Comparison of ENCODE assay signal across 20 cellular contexts in genomic region chr7:105689093-105689819, GRCh38.
DNase-seq lines count a peak whose midpoint lies in the region; ATAC-seq and TF ChIP-seq lines count a peak whose summit lies in the region.
"Had no signal": no experiment of that assay in that cellular context is flagged by ENCODE, and none has a peak within 500 bp of the region (broad histone marks: within the 10 kb centered on the region; RNA-seq: fewer than 3 reads in every experiment).

No MANE protein-coding gene starts in this region.

- intact Hi-C loops in sigmoid colon (cut with DNase I), result no loop called here

- H3K9me3 ChIP-seq in iPS DF 6.9 (ENCODE audit: control insufficient read depth, insufficient read depth, low read length), result no peaks in the 10 kb centered on the region
- H3K9me3 ChIP-seq in sigmoid colon, result no peaks in the 10 kb centered on the region
- H3K9me3 ChIP-seq: right lobe of liver, transverse colon had no signal

- H3K27ac Mint-ChIP-seq in T-cell (peak overlapping the region; percentile 71 to 99), HFFc6 (no peak overlapping the region)

- peaks cover 12% of the 10 kb centered on the region; the same call in 1 of the 2 replicates for H3K4me1 ChIP-seq in iPS DF 6.9 (ENCODE audit: control insufficient read depth, insufficient read depth, low read length)
- peaks cover 0 to 22% (median 14%) of the 10 kb centered on the region in 4 donors for H3K4me1 ChIP-seq in sigmoid colon

- no peak overlapping the region for H3K27ac ChIP-seq in iPS DF 6.9 (ENCODE audit: low read length)
- no peak overlapping the region for H3K27ac ChIP-seq in sigmoid colon
- H3K27ac ChIP-seq: dorsolateral prefrontal cortex, HL-60, right lobe of liver had no signal

- H3K27me3 ChIP-seq in iPS DF 6.9 (ENCODE audit: control insufficient read depth, insufficient read depth, low read length), result no peaks in the 10 kb centered on the region
- H3K27me3 ChIP-seq in sigmoid colon, result no peaks in the 10 kb centered on the region
- H3K27me3 ChIP-seq: dorsolateral prefrontal cortex, right lobe of liver, transverse colon had no signal

- no peak for TF ChIP-seq CTCF in sigmoid colon (IDR thresholded peaks at IDR 0.05)
- no peak for TF ChIP-seq CTCF in HFFc6 (IDR thresholded peaks at IDR 0.05)

- peak overlapping the region; percentile 30 to 39 (median 35) for H3K4me3 Mint-ChIP-seq in T-cell
- no peak overlapping the region for H3K4me3 Mint-ChIP-seq in HFFc6
- H3K4me3 Mint-ChIP-seq: activated T-cell treated with anti-CD3 and anti-CD28 coated beads, Interleukin-2, amount 50 U/mL, for 24 hours had no signal

- peak; percentile 60 for DNase-seq in activated effector memory CD4-positive, alpha-beta T cell treated with anti-CD3 and anti-CD28 coated beads, Interleukin-2, amount 50 U/mL, for 16 hours
- no peak for DNase-seq in activated effector memory CD4-positive, alpha-beta T cell treated with Interleukin-2 at 50 U/mL for 16 hours
- DNase-seq in T-cell, result no peak
- peak; percentile 63 for DNase-seq in iPS DF 6.9 (ENCODE audit: low read depth, low spot score)
- peak; percentile 24 for DNase-seq in sigmoid colon
- DNase-seq in OCI-M1 (lab: John Stamatoyannopoulos, UW), result no peak
- no peak for DNase-seq in COR-L47 (lab: John Stamatoyannopoulos, UW)
- DNase-seq in HFFc6, result no peak
- DNase-seq: activated CD4-positive, alpha-beta T cell treated with anti-CD3 and anti-CD28 coated beads for 1 hour; activated T-cell treated with anti-CD3 and anti-CD28 coated beads, Interleukin-2, amount 50 U/mL, for 24 hours; dorsolateral prefrontal cortex; Kasumi-1; NCI-H1436; NCI-H446 treated with DMSO at 0.1 percent for 48 hours; PC-3; right lobe of liver; stimulated activated CD4-positive, alpha-beta T cell treated with anti-CD3 and anti-CD28 coated beads, Interleukin-2, amount 100 ng/mL, for 24 hours; transverse colon had no signal

- H3K4me1 Mint-ChIP-seq in T-cell (peaks cover 79 to 90% (median 85%) of the 10 kb centered on the region in 3 donors), HFFc6 (ENCODE audit: low read depth) (peaks cover 30% of the 10 kb centered on the region)

- no CpG with 5 or more reads among the region's 13 CpGs for WGBS in iPS DF 6.9 (ENCODE audit: insufficient coverage, insufficient read length)
- WGBS in sigmoid colon, 2 donors, result 81 to 94% methylated on average over 13 of the region's 13 CpGs

- no peak for TF ChIP-seq EP300 in sigmoid colon (IDR thresholded peaks at IDR 0.05)

- H3K4me3 ChIP-seq in iPS DF 6.9 (ENCODE audit: low read length) (no peak overlapping the region), sigmoid colon (no peak overlapping the region)
- H3K4me3 ChIP-seq: dorsolateral prefrontal cortex, lung, right lobe of liver, transverse colon had no signal

- peaks cover 13% of the 10 kb centered on the region for H3K36me3 Mint-ChIP-seq in T-cell
- H3K36me3 Mint-ChIP-seq in HFFc6 (ENCODE audit: low read depth), result no peaks in the 10 kb centered on the region

- H3K36me3 ChIP-seq in iPS DF 6.9 (ENCODE audit: control insufficient read depth, insufficient read depth, low read length) (no peaks in the 10 kb centered on the region), sigmoid colon (no peaks in the 10 kb centered on the region)
- H3K36me3 ChIP-seq: right lobe of liver, transverse colon had no signal

- CTCF ChIA-PET in T-cell (lab: Charles Lee), result interaction anchor here (0.5 to 1.6 kb wide), 7 partner anchors 11 to 478 kb away, joined by 3 to 6 read pairs (median 4); partner anchors contain the start of gene SYPL1 (in 1 of the 2)

- ATAC-seq in T-cell (replicated peaks in 1 of 4), result no peak
- ATAC-seq: PC-3, right lobe of liver had no signal

- TF ChIP-seq POLR2A in sigmoid colon (IDR thresholded peaks at IDR 0.05), result no peak

- no peaks in the 10 kb centered on the region for H3K9me3 Mint-ChIP-seq in T-cell
- H3K9me3 Mint-ChIP-seq in HFFc6, result no peaks in the 10 kb centered on the region
- H3K9me3 Mint-ChIP-seq: activated T-cell treated with anti-CD3 and anti-CD28 coated beads, Interleukin-2, amount 50 U/mL, for 24 hours had no signal

- H3K27me3 Mint-ChIP-seq in T-cell (no peaks in the 10 kb centered on the region), HFFc6 (ENCODE audit: insufficient read depth) (peaks cover 4% of the 10 kb centered on the region; the same call in 1 of the 2 replicates)
- H3K27me3 Mint-ChIP-seq: activated T-cell treated with anti-CD3 and anti-CD28 coated beads, Interleukin-2, amount 50 U/mL, for 24 hours had no signal

- POLR2A ChIA-PET in T-cell (lab: Charles Lee), result no interaction called here

Comparison
In these comparisons a context has a peak if more than half of its experiments do, and no peak if none do; other contexts are left out.
1. DNase-seq: peak in activated effector memory CD4-positive, alpha-beta T cell treated with anti-CD3 and anti-CD28 coated beads, Interleukin-2, amount 50 U/mL, for 16 hours (single experiment), iPS DF 6.9 (single experiment) and sigmoid colon (single experiment); none in activated effector memory CD4-positive, alpha-beta T cell treated with Interleukin-2 at 50 U/mL for 16 hours (single experiment), T-cell (0 of 34), OCI-M1 (single experiment), COR-L47 (single experiment) and HFFc6 (single experiment).